1 cellular context compared by ENCODE assay signal in genomic region chr10:58661902-58662301, GRCh38.
TF ChIP-seq lines count a peak whose summit lies in the region.

No MANE protein-coding gene starts in this region.

TF ChIP-seq in SK-N-SH, 30 proteins besides CTCF, POLR2A, EP300 and RAD21 (continued from another document):
- no peak for TF ChIP-seq SIN3A (IDR thresholded peaks at IDR 0.05; ENCODE audit: borderline replicate concordance, low read depth, low read length)
- no peak for TF ChIP-seq FOXM1 (IDR thresholded peaks at IDR 0.05; ENCODE audit: low read depth)
- TF ChIP-seq ELF1 (IDR thresholded peaks at IDR 0.05), result no peak
- TF ChIP-seq JUND (IDR thresholded peaks at IDR 0.05), result no peak
- no peak for TF ChIP-seq EZH2phosphoT487 (IDR thresholded peaks at IDR 0.05; ENCODE audit: borderline replicate concordance, low read depth)
- no peak for TF ChIP-seq MEF2A (IDR thresholded peaks at IDR 0.05; ENCODE audit: borderline replicate concordance, low read depth)
- TF ChIP-seq ZBTB33 (IDR thresholded peaks at IDR 0.05; ENCODE audit: borderline replicate concordance, low read depth), result no peak
- TF ChIP-seq YY1 (IDR thresholded peaks at IDR 0.05; ENCODE audit: low read depth), result no peak
- no peak for TF ChIP-seq FOXJ3 (CRISPR knock-in tag; IDR thresholded peaks at IDR 0.05)
- no peak for TF ChIP-seq USF1 (IDR thresholded peaks at IDR 0.05; ENCODE audit: borderline replicate concordance, low read depth)
- no peak for TF ChIP-seq SMC3 (IDR thresholded peaks at IDR 0.05; ENCODE audit: low read depth, low read length)
- no peak for TF ChIP-seq TAF1 (IDR thresholded peaks at IDR 0.05; ENCODE audit: borderline replicate concordance, low read depth, low read length)
TF ChIP-seq in SK-N-SH: peak in this region for 0.
